8 cellular contexts compared by ENCODE assay signal in the genomic region with DNA sequence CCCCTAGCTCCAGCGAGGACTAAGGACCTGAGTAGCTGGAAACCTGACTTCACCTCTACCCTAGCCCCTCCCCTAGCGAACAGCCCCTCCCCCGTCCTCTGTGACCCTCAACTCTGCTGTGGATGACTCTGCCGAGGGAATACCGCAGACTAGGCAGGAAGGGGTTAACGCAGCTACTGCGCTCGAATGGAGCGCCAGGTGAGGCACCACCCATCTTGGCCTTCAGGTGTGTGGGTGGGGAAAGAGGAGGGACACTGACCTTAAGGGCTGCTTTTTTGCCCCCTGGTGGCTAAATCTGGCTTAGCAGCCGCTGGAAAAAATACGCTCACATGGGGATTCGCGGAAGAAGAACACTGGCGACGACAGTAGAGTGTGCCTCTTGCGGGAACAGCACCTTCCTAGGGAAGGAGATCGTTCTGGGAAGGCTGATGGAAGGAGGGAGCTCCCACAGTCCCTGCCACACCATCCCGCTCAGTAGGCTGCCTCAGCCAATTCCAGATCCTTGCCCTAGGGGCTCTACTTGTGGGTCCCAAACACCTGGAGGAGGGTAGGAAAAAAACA. TPM values are rescaled to one million over a fixed set of nuclear protein-coding genes. Genes with fewer than 3 reads are reported as not detected.
DNase-seq lines count a peak whose midpoint lies in the region; ATAC-seq and TF ChIP-seq lines count a peak whose summit lies in the region.

No MANE protein-coding gene starts in this region.

- peak overlapping the region; percentile 97 for H3K4me3 Mint-ChIP-seq in activated CD4-positive, alpha-beta T cell treated with anti-CD3 and anti-CD28 coated beads, Interleukin-2, amount 10 ng/mL, durations not matched to agents 24 days and 14 days

- in situ Hi-C loops in ACHN (cut with HindIII; ENCODE audit: low pct_ligation_motif_present, low pct_unique_long_range_greater_than_20kb, low sequenced_read_pairs) = no loop called here

- peaks cover 0 to 19% (median 2%) of the 10 kb centered on the region in 4 donors for H3K4me1 ChIP-seq in right lobe of liver

- TF ChIP-seq CTCF in right lobe of liver (IDR thresholded peaks at IDR 0.05) = peak; percentile 92 to 98 (median 95)

- H3K9me3 ChIP-seq in right lobe of liver = no peaks in the 10 kb centered on the region

- no peaks in the 10 kb centered on the region for H3K27me3 ChIP-seq in right lobe of liver

- H3K4me1 Mint-ChIP-seq in activated CD4-positive, alpha-beta T cell treated with anti-CD3 and anti-CD28 coated beads, Interleukin-2, amount 10 ng/mL, durations not matched to agents 24 days and 14 days = peaks cover 37% of the 10 kb centered on the region

- H3K27ac Mint-ChIP-seq in activated CD4-positive, alpha-beta T cell treated with anti-CD3 and anti-CD28 coated beads, Interleukin-2, amount 10 ng/mL, durations not matched to agents 24 days and 14 days = peak overlapping the region; percentile 96

- intact Hi-C loops in activated CD4-positive, alpha-beta T cell treated with anti-CD3 and anti-CD28 coated beads, Interleukin-2, amount 10 ng/mL, durations not matched to agents 24 days and 14 days (cut with micrococcal nuclease) = loop anchor here (1.0 kb wide), 2 partner anchors 23 to 140 kb away; no protein-coding TSS in a partner anchor
- intact Hi-C loops in right lobe of liver (cut with DNase I) = no loop called here

- H3K27ac ChIP-seq in right lobe of liver = peak overlapping the region; percentile 89 to 94 (median 91)

- TF ChIP-seq POLR2A in right lobe of liver (IDR thresholded peaks at IDR 0.05) = no peak

- H3K9me3 Mint-ChIP-seq in activated CD4-positive, alpha-beta T cell treated with anti-CD3 and anti-CD28 coated beads, Interleukin-2, amount 10 ng/mL, durations not matched to agents 24 days and 14 days = no peaks in the 10 kb centered on the region

- DNase-seq in ACHN = peak; percentile 83
- peak; percentile 10 for DNase-seq in GOT3 (lab: John Stamatoyannopoulos, UW)
- peak; percentile 86 for DNase-seq in NCI-H446 (lab: John Stamatoyannopoulos, UW)
- peak; percentile 97 for DNase-seq in activated CD4-positive, alpha-beta T cell treated with anti-CD3 and anti-CD28 coated beads, Interleukin-2, amount 10 ng/mL, durations not matched to agents 24 days and 14 days
- DNase-seq in dermis blood vessel endothelial cell = peak; percentile 84
- peak; percentile 75 to 94 (median 90) for DNase-seq in right lobe of liver
- peak; percentile 89 for DNase-seq in stimulated activated CD4-positive, alpha-beta T cell treated with anti-CD3 and anti-CD28 coated beads, Interleukin-4, amount 100 ng/mL, for 24 hours

- H3K36me3 Mint-ChIP-seq in activated CD4-positive, alpha-beta T cell treated with anti-CD3 and anti-CD28 coated beads, Interleukin-2, amount 10 ng/mL, durations not matched to agents 24 days and 14 days (ENCODE audit: low read depth) = no peaks in the 10 kb centered on the region

- H3K27me3 Mint-ChIP-seq in activated CD4-positive, alpha-beta T cell treated with anti-CD3 and anti-CD28 coated beads, Interleukin-2, amount 10 ng/mL, durations not matched to agents 24 days and 14 days = no peaks in the 10 kb centered on the region

- H3K36me3 ChIP-seq in right lobe of liver = no peaks in the 10 kb centered on the region

- ATAC-seq in right lobe of liver (peak; percentile 51 to 68 (median 62)), HG02678 (IDR thresholded peaks at IDR 0.05; ENCODE audit: unreplicated experiment) (no peak)

- 0% methylated on average over 16 of the region's 18 CpGs for WGBS in right lobe of liver (ENCODE audit: insufficient coverage, low coverage, low lambda C conversion rate, missing lambda C conversion rate)

- peak overlapping the region; percentile 74 to 85 (median 77) for H3K4me3 ChIP-seq in right lobe of liver

RNA-seq across cellular contexts. Expression of gene BCL9L, which starts 4.5 kb away (rescaled TPM):
- total RNA-seq in activated CD4-positive, alpha-beta T cell treated with anti-CD3 and anti-CD28 coated beads, Interleukin-2, amount 10 ng/mL, durations not matched to agents 24 days and 14 days = 25.1 and 28.5 TPM in 2 replicates
- total RNA-seq in dermis blood vessel endothelial cell (7.1 and 18.8 TPM in 2 replicates), right lobe of liver (10 to 100 TPM; 10.2 to 22.5 (median 19.8) TPM)

RNA-seq across cellular contexts. Expression of gene UPK2, which starts 25.9 kb away (rescaled TPM):
- not detected in 2 replicates for total RNA-seq in activated CD4-positive, alpha-beta T cell treated with anti-CD3 and anti-CD28 coated beads, Interleukin-2, amount 10 ng/mL, durations not matched to agents 24 days and 14 days
- total RNA-seq in dermis blood vessel endothelial cell (not detected in 2 replicates), right lobe of liver (not detected)

RNA-seq across cellular contexts. Expression of gene FOXR1, which starts 41.3 kb away (rescaled TPM):
- not detected in 2 replicates for total RNA-seq in activated CD4-positive, alpha-beta T cell treated with anti-CD3 and anti-CD28 coated beads, Interleukin-2, amount 10 ng/mL, durations not matched to agents 24 days and 14 days
- total RNA-seq in dermis blood vessel endothelial cell = not detected in 2 replicates
- total RNA-seq in right lobe of liver = not detected

RNA-seq across cellular contexts. Expression of gene CXCR5, which starts 46.5 kb away (rescaled TPM):
- total RNA-seq in activated CD4-positive, alpha-beta T cell treated with anti-CD3 and anti-CD28 coated beads, Interleukin-2, amount 10 ng/mL, durations not matched to agents 24 days and 14 days = 6.1 and 6.4 TPM in 2 replicates
- total RNA-seq in dermis blood vessel endothelial cell (not detected in 2 replicates), right lobe of liver (under 1 TPM in 2 of 6 experiments, not detected in 4; 0.07 TPM)

Comparison
In these comparisons a context has a peak if more than half of its experiments do, and no peak if none do; other contexts are left out.
1. DNase-seq: peak in every context shown above with its lines; median percentile 97 in activated CD4-positive, alpha-beta T cell treated with anti-CD3 and anti-CD28 coated beads, Interleukin-2, amount 10 ng/mL, durations not matched to agents 24 days and 14 days; 90 in right lobe of liver; 89 in stimulated activated CD4-positive, alpha-beta T cell treated with anti-CD3 and anti-CD28 coated beads, Interleukin-4, amount 100 ng/mL, for 24 hours; 86 in NCI-H446; 84 in dermis blood vessel endothelial cell; 83 in ACHN; 10 in GOT3.